21 cellular contexts compared by ENCODE assay signal in the genomic region with DNA sequence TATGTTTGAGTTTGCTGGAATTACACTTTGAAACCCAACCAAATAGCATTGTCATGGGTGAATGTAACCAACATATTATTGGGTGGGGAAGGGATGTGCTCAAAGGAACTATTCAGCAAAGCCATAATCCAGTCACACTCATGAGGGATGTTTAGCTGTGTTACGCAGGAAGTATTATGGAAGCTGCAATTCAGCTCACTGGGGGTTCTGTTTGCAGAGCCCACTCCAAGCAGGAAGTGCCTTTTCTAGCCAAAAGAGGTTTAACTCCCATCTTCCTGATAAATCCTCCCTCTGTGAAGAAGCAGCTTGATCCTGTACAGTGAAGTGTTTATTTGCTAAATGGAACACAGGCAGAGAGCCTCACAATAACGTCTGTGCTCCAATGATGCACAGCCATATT.
A peak's percentile ranks its signal among the peaks of the same experiment; 100 is the strongest.
DNase-seq lines count a peak whose midpoint lies in the region; ATAC-seq, FAIRE-seq and TF ChIP-seq lines count a peak whose summit lies in the region.
"Had no signal": no experiment of that assay in that cellular context is flagged by ENCODE, and none has a peak within 500 bp of the region (broad histone marks: within the 10 kb centered on the region; RNA-seq: fewer than 3 reads in every experiment).

No MANE protein-coding gene starts in this region.

- peak overlapping the region; percentile 13 for H3K27ac Mint-ChIP-seq in mesothelial cell of epicardium
- H3K27ac Mint-ChIP-seq: CD4-positive, CD25-positive, alpha-beta regulatory T cell; CD8-positive, alpha-beta memory T cell had no signal

- no peak overlapping the region for H4K5ac ChIP-seq in H1 (ENCODE audit: insufficient read length, low read depth, low read length)

- no peak for TF ChIP-seq EP300 in H1 (IDR thresholded peaks at IDR 0.05; ENCODE audit: borderline replicate concordance in 1 of 2, low read depth in 2 of 2, low read length in 2 of 2)

- TF ChIP-seq POLR2A in NB4 (IDR thresholded peaks at IDR 0.05; ENCODE audit: extremely low read depth, insufficient read length) = no peak
- no peak for TF ChIP-seq POLR2A in H1 (IDR thresholded peaks at IDR 0.05; ENCODE audit: control extremely low read depth in 1 of 2, low read depth in 2 of 2, low read length in 2 of 2)

- H3K27me3 Mint-ChIP-seq in mesothelial cell of epicardium (ENCODE audit: low read depth) = no peaks in the 10 kb centered on the region
- H3K27me3 Mint-ChIP-seq: CD4-positive, CD25-positive, alpha-beta regulatory T cell; CD8-positive, alpha-beta memory T cell had no signal

- no peaks in the 10 kb centered on the region for H3F3A ChIP-seq in PC-9 (ENCODE audit: insufficient read depth, low read depth)

- H2AFZ ChIP-seq in H1 (ENCODE audit: low read length) (no peak overlapping the region), neuronal stem cell (ENCODE audit: low read length) (no peak overlapping the region), PC-9 (no peak overlapping the region)

- H2BK15ac ChIP-seq in H1 (ENCODE audit: low read length) = no peak overlapping the region
- H2BK15ac ChIP-seq in neuronal stem cell (ENCODE audit: low read length) = no peak overlapping the region

- no peak overlapping the region for H3K4me3 Mint-ChIP-seq in mesothelial cell of epicardium
- H3K4me3 Mint-ChIP-seq: CD4-positive, CD25-positive, alpha-beta regulatory T cell; CD8-positive, alpha-beta memory T cell had no signal

- H3K36me3 ChIP-seq in H1 (ENCODE audit: control insufficient read depth in 2 of 4, insufficient read depth in 4 of 4, low read length in 3 of 4) (no peaks in the 10 kb centered on the region), neuronal stem cell (replicated peaks in 1 of 2; ENCODE audit: control insufficient read depth in 2 of 2, insufficient read depth in 2 of 2, low read length in 2 of 2) (peaks cover 0 to 17% of the 10 kb centered on the region in 2 donors), PC-9 (ENCODE audit: low read depth) (no peaks in the 10 kb centered on the region)
- H3K36me3 ChIP-seq: BE2C, HAP-1 had no signal

- H3K79me2 ChIP-seq in H1 (ENCODE audit: control insufficient read depth in 1 of 2, insufficient read depth in 2 of 2, low read length in 2 of 2) (no peaks in the 10 kb centered on the region; a peak in 1 of 4 replicates), PC-9 (ENCODE audit: low read depth) (no peaks in the 10 kb centered on the region)

- no peak for TF ChIP-seq RAD21 in H1 (IDR thresholded peaks at IDR 0.05 in 1 of 2, conservative IDR thresholded peaks at IDR 0.05 in 1 of 2; ENCODE audit: low read depth in 2 of 2, low read length in 2 of 2)

- H3K27ac ChIP-seq in H1 (ENCODE audit: low read depth, low read length) (no peak overlapping the region), neuronal stem cell (replicated peaks; ENCODE audit: low read length) (peak overlapping the region; percentile 14), PC-9 (no peak overlapping the region)

- H4K91ac ChIP-seq in H1 (replicated peaks; ENCODE audit: insufficient read length, low read length) = no peak overlapping the region
- no peak overlapping the region for H4K91ac ChIP-seq in neuronal stem cell (ENCODE audit: low read depth, low read length, poor library complexity)

- H2BK12ac ChIP-seq in H1 (ENCODE audit: low read depth, low read length) (no peak overlapping the region), neuronal stem cell (ENCODE audit: low read length) (no peak overlapping the region)

- FAIRE-seq in H1 (lab: Jason Lieb, UNC) = no peak
- FAIRE-seq: D721Med, G401.6, GM12891, GM18507, HTR-8/SVneo, K562 had no signal

- H3K18ac ChIP-seq in H1 (ENCODE audit: extremely low read depth, low read length) (no peak overlapping the region), neuronal stem cell (ENCODE audit: low read length) (no peak overlapping the region)

- no peak overlapping the region for H2BK5ac ChIP-seq in H1 (ENCODE audit: low read depth, low read length)
- no peak overlapping the region for H2BK5ac ChIP-seq in neuronal stem cell (ENCODE audit: low read length)

- H3K56ac ChIP-seq in H1 (replicated peaks; ENCODE audit: insufficient read length, low read depth, low read length) = no peak overlapping the region

- peaks cover 7% of the 10 kb centered on the region for H3K36me3 Mint-ChIP-seq in mesothelial cell of epicardium
- H3K36me3 Mint-ChIP-seq: CD4-positive, CD25-positive, alpha-beta regulatory T cell; CD8-positive, alpha-beta memory T cell had no signal

- H3K23me2 ChIP-seq in H1 (ENCODE audit: low read depth, low read length) = no peaks in the 10 kb centered on the region

- H3K9me3 ChIP-seq in H1 (ENCODE audit: insufficient read depth in 2 of 2, low read depth in 1 of 2, low read length in 1 of 2) (no peaks in the 10 kb centered on the region), neuronal stem cell (replicated peaks in 1 of 2; ENCODE audit: control insufficient read depth in 2 of 2, insufficient read depth in 1 of 2, low read depth in 1 of 2, low read length in 2 of 2) (peaks cover 0 to 5% of the 10 kb centered on the region in 2 donors), PC-9 (ENCODE audit: insufficient read depth, low read depth) (no peaks in the 10 kb centered on the region)
- H3K9me3 ChIP-seq: BE2C, HAP-1 had no signal

- BruUV-seq in PC-9 (replicated peaks; lab: Mats Ljungman, UMichigan) = no TSS peak

- peak; percentile 9 for DNase-seq in NB4 (ENCODE audit: low read depth)
- DNase-seq in H1 (ENCODE audit: low read depth in 1 of 2, low spot score in 2 of 2) = no peak
- DNase-seq in mesothelial cell of epicardium (ENCODE audit: low spot score in 2 of 2, unreplicated experiment in 2 of 2) = no peak
- no peak for DNase-seq in neuronal stem cell (ENCODE audit: low spot score)
- DNase-seq in PC-9 = no peak
- DNase-seq: ACHN; BE2C; C1 segment of cervical spinal cord; CD4-positive, CD25-positive, alpha-beta regulatory T cell; CD8-positive, alpha-beta memory T cell; COR-L47; IMR-90 had no signal

- no peak overlapping the region for H3K23ac ChIP-seq in H1 (ENCODE audit: insufficient read length)
- H3K23ac ChIP-seq in neuronal stem cell (ENCODE audit: low read depth, low read length, poor library complexity) = no peak overlapping the region

- 75% methylated on average over 2 of the region's 2 CpGs; no CpG with 5 or more reads in 1 of the 2 experiments for WGBS in H1 (ENCODE audit: extremely low coverage in 1 of 2, insufficient coverage in 1 of 2, insufficient read length in 1 of 2, insufficient replicate concordance in 2 of 2, low coverage in 1 of 2, low lambda C conversion rate in 2 of 2, missing lambda C conversion rate in 1 of 2), 2 experiments
- no CpG with 5 or more reads among the region's 2 CpGs for WGBS in neuronal stem cell (ENCODE audit: extremely low coverage in 2 of 2, insufficient read length in 2 of 2, insufficient replicate concordance in 1 of 2), 2 donors

- no peak overlapping the region for H3K9ac ChIP-seq in H1 (replicated peaks in 1 of 4; ENCODE audit: extremely low read depth in 1 of 4, low read depth in 3 of 4, low read length in 3 of 4)
- no peak overlapping the region for H3K9ac ChIP-seq in neuronal stem cell (ENCODE audit: low read depth, low read length, poor library complexity)

- H3K27me3 ChIP-seq in H1 (replicated peaks in 1 of 4; ENCODE audit: control insufficient read depth in 3 of 4, extremely low read depth in 1 of 4, insufficient read depth in 3 of 4, low read length in 3 of 4) (no peaks in the 10 kb centered on the region), neuronal stem cell (ENCODE audit: control insufficient read depth in 3 of 3, insufficient read depth in 3 of 3, low read depth in 1 of 3, low read length in 3 of 3) (no peaks in the 10 kb centered on the region), PC-9 (ENCODE audit: insufficient read depth, low read depth) (peaks cover 27% of the 10 kb centered on the region)
- H3K27me3 ChIP-seq: BE2C had no signal

- intact Hi-C loops in PC-9 (cut with micrococcal nuclease; ENCODE audit: unreplicated experiment) = no loop called here

- H3K4me2 ChIP-seq in H1 (ENCODE audit: insufficient read depth in 1 of 2, low read depth in 2 of 2, low read length in 2 of 2) = no peak overlapping the region
- no peak overlapping the region for H3K4me2 ChIP-seq in neuronal stem cell (ENCODE audit: insufficient read depth, low read length, poor library complexity, severe bottlenecking)
- no peak overlapping the region for H3K4me2 ChIP-seq in PC-9

- peaks cover 38% of the 10 kb centered on the region for H3K4me1 Mint-ChIP-seq in mesothelial cell of epicardium
- H3K4me1 Mint-ChIP-seq: CD4-positive, CD25-positive, alpha-beta regulatory T cell; CD8-positive, alpha-beta memory T cell had no signal

- H2BK120ac ChIP-seq in H1 (replicated peaks; ENCODE audit: low read depth, low read length) (no peak overlapping the region), neuronal stem cell (ENCODE audit: low read depth, low read length) (no peak overlapping the region)

- H3K4me3 ChIP-seq in NB4 (ENCODE audit: low read depth, low read length) = no peak overlapping the region
- H3K4me3 ChIP-seq in H1 (ENCODE audit: extremely low read depth in 1 of 4, insufficient read depth in 2 of 4, low read depth in 3 of 4, low read length in 4 of 4) = no peak overlapping the region
- no peak overlapping the region for H3K4me3 ChIP-seq in neuronal stem cell (ENCODE audit: low read length in 2 of 2)
- no peak overlapping the region for H3K4me3 ChIP-seq in PC-9
- H3K4me3 ChIP-seq: HAP-1, K562 had no signal

- ATAC-seq in HG03521 (IDR thresholded peaks at IDR 0.05; ENCODE audit: unreplicated experiment) = no peak
- no peak for ATAC-seq in GM21723 (IDR thresholded peaks at IDR 0.05; ENCODE audit: unreplicated experiment)
- ATAC-seq: K562 had no signal

- H2BK20ac ChIP-seq in H1 (ENCODE audit: low read length) = no peak overlapping the region

- H4K20me1 ChIP-seq in H1 (replicated peaks in 1 of 2; ENCODE audit: control insufficient read depth in 1 of 2, insufficient read depth in 2 of 2, low read length in 2 of 2) (peaks cover 0 to 2% of the 10 kb centered on the region in 2 experiments), PC-9 (ENCODE audit: insufficient read depth) (no peaks in the 10 kb centered on the region)

- CTCF ChIA-PET in H1 (lab: Charles Lee; ENCODE audit: partially characterized antibody) = interaction anchor here (0.8 to 1.2 kb wide), 2 partner anchors 39 to 597 kb away, joined by 3 read pairs; no protein-coding TSS in a partner anchor
- CTCF ChIA-PET in PC-9 (lab: Charles Lee) = no interaction called here

- H3K9me3 Mint-ChIP-seq in mesothelial cell of epicardium = no peaks in the 10 kb centered on the region
- H3K9me3 Mint-ChIP-seq: CD8-positive, alpha-beta memory T cell had no signal

- H3K4me1 ChIP-seq in H1 (replicated peaks in 1 of 4; ENCODE audit: control insufficient read depth in 3 of 4, insufficient read depth in 4 of 4, low read length in 3 of 4) = peaks cover 0 to 22% (median 5%) of the 10 kb centered on the region in 4 experiments; a peak in 5 of 7 replicates
- H3K4me1 ChIP-seq in neuronal stem cell (ENCODE audit: control insufficient read depth in 2 of 2, insufficient read depth in 1 of 2, low read depth in 1 of 2, low read length in 2 of 2) = peaks cover 26 to 42% of the 10 kb centered on the region in 2 donors
- H3K4me1 ChIP-seq in PC-9 (replicated peaks; ENCODE audit: insufficient read depth) = no peaks in the 10 kb centered on the region
- H3K4me1 ChIP-seq: BE2C had no signal

- no peak overlapping the region for H4K8ac ChIP-seq in H1 (ENCODE audit: extremely low read depth, insufficient read depth, low read length)
- H4K8ac ChIP-seq in neuronal stem cell (ENCODE audit: low read depth, low read length) = no peak overlapping the region

- H3K4ac ChIP-seq in H1 (replicated peaks; ENCODE audit: insufficient read length, low read depth, low read length) (no peak overlapping the region), neuronal stem cell (ENCODE audit: low read length) (no peak overlapping the region)

- no peak for TF ChIP-seq CTCF in NB4 (IDR thresholded peaks at IDR 0.05; ENCODE audit: low read depth, low read length)
- no peak for TF ChIP-seq CTCF in H1 (IDR thresholded peaks at IDR 0.05; ENCODE audit: control extremely low read depth in 1 of 3, insufficient read depth in 1 of 3, low read depth in 1 of 3, low read length in 3 of 3)
- TF ChIP-seq CTCF in mesothelial cell of epicardium (IDR thresholded peaks at IDR 0.05; ENCODE audit: unreplicated experiment) = no peak
- TF ChIP-seq CTCF in PC-9 (conservative IDR thresholded peaks at IDR 0.05) = no peak

- H3K9me2 ChIP-seq in PC-9 (ENCODE audit: insufficient read depth) = no peaks in the 10 kb centered on the region

- H3K14ac ChIP-seq in H1 (ENCODE audit: insufficient read length) (no peak overlapping the region), neuronal stem cell (ENCODE audit: low read length) (no peak overlapping the region)

- H2AK5ac ChIP-seq in H1 (ENCODE audit: low read depth, low read length) = no peak overlapping the region
- H2AK5ac ChIP-seq in neuronal stem cell (ENCODE audit: low read depth, low read length) = no peak overlapping the region

- H3K79me1 ChIP-seq in H1 (ENCODE audit: low read depth, low read length) = no peaks in the 10 kb centered on the region
- peaks cover 2% of the 10 kb centered on the region for H3K79me1 ChIP-seq in neuronal stem cell (ENCODE audit: low read depth, low read length)

- POLR2A ChIA-PET in H1 (lab: Charles Lee; ENCODE audit: partially characterized antibody) (interaction anchor here (0.6 kb wide), 1 partner anchor 145 kb away, joined by 4 read pairs; no protein-coding TSS in a partner anchor), PC-9 (lab: Charles Lee; ENCODE audit: unreplicated experiment) (no interaction called here)
